Comparison of ENCODE assay signal across 1 cellular context in the genomic region with DNA sequence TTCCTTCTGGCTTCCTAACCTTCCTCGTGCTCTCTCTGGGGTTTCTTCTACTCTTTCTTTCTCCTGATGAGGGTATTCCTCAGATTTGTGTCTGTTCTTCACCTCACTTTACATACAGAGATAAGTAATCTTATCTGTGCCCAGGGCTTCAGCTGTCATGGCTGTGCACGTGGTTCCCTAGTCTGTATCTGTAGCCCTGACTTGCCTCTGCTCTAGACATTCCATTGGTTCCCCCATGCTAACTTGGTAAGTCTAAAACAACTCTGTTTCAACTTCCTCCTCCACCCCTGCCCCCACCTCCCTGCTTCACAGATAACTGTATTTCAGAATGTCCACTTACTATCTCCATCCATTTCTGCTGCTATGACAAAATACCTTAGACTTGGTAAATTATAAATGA.
TF ChIP-seq lines count a peak whose summit lies in the region.

No MANE protein-coding gene starts in this region.

TF ChIP-seq in HepG2, 621 proteins besides CTCF, POLR2A, EP300 and RAD21 (continued from another document):
- TF ChIP-seq ZSCAN20 (CRISPR knock-in tag; IDR thresholded peaks at IDR 0.05; ENCODE audit: borderline replicate concordance) (no peak), ZNF678 (CRISPR knock-in tag; IDR thresholded peaks at IDR 0.05) (no peak), U2AF2 (IDR thresholded peaks at IDR 0.05; ENCODE audit: low read depth, low read length) (no peak), ZNF605 (CRISPR knock-in tag; IDR thresholded peaks at IDR 0.05) (no peak), THAP11 (CRISPR knock-in tag; IDR thresholded peaks at IDR 0.05) (no peak), MED13 (CRISPR knock-in tag; IDR thresholded peaks at IDR 0.05) (no peak)
- TF ChIP-seq, protein P1, sequence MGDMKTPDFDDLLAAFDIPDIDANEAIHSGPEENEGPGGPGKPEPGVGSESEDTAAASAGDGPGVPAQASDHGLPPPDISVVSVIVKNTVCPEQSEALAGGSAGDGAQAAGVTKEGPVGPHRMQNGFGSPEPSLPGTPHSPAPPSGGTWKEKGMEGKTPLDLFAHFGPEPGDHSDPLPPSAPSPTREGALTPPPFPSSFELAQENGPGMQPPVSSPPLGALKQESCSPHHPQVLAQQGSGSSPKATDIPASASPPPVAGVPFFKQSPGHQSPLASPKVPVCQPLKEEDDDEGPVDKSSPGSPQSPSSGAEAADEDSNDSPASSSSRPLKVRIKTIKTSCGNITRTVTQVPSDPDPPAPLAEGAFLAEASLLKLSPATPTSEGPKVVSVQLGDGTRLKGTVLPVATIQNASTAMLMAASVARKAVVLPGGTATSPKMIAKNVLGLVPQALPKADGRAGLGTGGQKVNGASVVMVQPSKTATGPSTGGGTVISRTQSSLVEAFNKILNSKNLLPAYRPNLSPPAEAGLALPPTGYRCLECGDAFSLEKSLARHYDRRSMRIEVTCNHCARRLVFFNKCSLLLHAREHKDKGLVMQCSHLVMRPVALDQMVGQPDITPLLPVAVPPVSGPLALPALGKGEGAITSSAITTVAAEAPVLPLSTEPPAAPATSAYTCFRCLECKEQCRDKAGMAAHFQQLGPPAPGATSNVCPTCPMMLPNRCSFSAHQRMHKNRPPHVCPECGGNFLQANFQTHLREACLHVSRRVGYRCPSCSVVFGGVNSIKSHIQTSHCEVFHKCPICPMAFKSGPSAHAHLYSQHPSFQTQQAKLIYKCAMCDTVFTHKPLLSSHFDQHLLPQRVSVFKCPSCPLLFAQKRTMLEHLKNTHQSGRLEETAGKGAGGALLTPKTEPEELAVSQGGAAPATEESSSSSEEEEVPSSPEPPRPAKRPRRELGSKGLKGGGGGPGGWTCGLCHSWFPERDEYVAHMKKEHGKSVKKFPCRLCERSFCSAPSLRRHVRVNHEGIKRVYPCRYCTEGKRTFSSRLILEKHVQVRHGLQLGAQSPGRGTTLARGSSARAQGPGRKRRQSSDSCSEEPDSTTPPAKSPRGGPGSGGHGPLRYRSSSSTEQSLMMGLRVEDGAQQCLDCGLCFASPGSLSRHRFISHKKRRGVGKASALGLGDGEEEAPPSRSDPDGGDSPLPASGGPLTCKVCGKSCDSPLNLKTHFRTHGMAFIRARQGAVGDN (CRISPR knock-in tag; IDR thresholded peaks at IDR 0.05) = no peak
- TF ChIP-seq, protein P2, sequence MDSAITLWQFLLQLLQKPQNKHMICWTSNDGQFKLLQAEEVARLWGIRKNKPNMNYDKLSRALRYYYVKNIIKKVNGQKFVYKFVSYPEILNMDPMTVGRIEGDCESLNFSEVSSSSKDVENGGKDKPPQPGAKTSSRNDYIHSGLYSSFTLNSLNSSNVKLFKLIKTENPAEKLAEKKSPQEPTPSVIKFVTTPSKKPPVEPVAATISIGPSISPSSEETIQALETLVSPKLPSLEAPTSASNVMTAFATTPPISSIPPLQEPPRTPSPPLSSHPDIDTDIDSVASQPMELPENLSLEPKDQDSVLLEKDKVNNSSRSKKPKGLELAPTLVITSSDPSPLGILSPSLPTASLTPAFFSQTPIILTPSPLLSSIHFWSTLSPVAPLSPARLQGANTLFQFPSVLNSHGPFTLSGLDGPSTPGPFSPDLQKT (CRISPR knock-in tag; IDR thresholded peaks at IDR 0.05; ENCODE audit: borderline replicate concordance) = no peak
